Comparison of ENCODE assay signal across 8 cellular contexts in genomic region chr2:125373293-125373692, GRCh38.
"Had no signal": no experiment of that assay in that cellular context is flagged by ENCODE, and none has a peak within 500 bp of the region (broad histone marks: within the 10 kb centered on the region; RNA-seq: fewer than 3 reads in every experiment).

No MANE protein-coding gene starts in this region.

- H3K27ac Mint-ChIP-seq: GM23338, H9, IgD-negative memory B cell had no signal

- H3K4me3 Mint-ChIP-seq: GM23338, H9, IgD-negative memory B cell had no signal

- H2AFZ ChIP-seq: GM23338 had no signal

- H3K9me3 Mint-ChIP-seq: H9 had no signal

- H3K4me2 ChIP-seq: GM23338 had no signal

- DNase-seq: H9, HCEC 1CT, KBM-7 had no signal

- H3K4me3 ChIP-seq: GM23338 had no signal

- H3K4me1 Mint-ChIP-seq: GM23338, H9 had no signal

- H3K36me3 Mint-ChIP-seq: IgD-negative memory B cell had no signal

- FAIRE-seq: H1, H54, HTR-8/SVneo had no signal

- H3K27me3 Mint-ChIP-seq: IgD-negative memory B cell had no signal

- ATAC-seq: GM23338 had no signal
